Comparison of ENCODE assay signal across 9 cellular contexts in the genomic region with DNA sequence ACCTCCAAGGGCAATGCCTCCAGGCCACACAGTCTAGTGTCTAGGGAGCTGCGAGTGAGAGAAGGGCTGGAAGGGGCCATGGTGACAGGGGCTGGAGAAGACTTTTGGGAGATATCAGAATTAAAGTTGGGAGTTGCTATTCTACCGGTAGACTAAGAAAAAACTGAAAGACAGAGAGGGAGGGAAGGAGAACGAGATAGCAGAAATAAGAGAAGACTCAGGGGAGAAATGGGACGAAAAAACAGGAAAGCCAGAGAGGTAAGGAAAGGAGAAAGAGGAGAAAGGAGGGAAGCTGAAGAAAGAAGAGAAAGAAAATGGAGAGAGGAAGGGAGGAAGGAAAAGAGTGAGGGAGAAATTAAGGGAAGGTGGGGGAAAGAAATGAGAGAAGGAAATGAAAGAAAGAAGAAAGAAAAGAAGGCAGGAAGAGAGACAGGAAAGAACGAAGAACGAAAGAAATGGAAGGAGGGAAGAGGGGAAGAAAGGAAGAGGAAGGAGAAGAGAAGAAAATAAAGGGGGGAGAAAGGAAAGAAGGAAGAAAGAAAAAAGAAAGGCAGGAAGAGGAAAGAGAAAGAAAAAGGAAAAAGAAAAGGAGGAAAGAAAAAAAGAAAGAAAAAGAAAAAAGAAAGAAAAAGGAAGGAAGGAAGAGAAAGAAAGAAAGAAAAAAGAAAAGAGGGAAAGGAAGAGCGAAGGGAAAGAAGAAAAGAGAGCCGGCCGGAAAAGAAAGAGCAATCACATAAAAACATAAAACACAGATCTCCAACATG. TPM values are rescaled to one million over a fixed set of nuclear protein-coding genes. Genes with fewer than 3 reads are reported as not detected.
DNase-seq lines count a peak whose midpoint lies in the region; ATAC-seq and TF ChIP-seq lines count a peak whose summit lies in the region.
"Had no signal": no experiment of that assay in that cellular context is flagged by ENCODE, and none has a peak within 500 bp of the region (broad histone marks: within the 10 kb centered on the region; RNA-seq: fewer than 3 reads in every experiment).

No MANE protein-coding gene starts in this region.

- CTCF ChIA-PET in Calu3 (lab: Charles Lee) (no interaction called here), PC-3 (lab: Charles Lee) (no interaction called here)

- H3K9me3 ChIP-seq in PC-3 (ENCODE audit: low read length): no peaks in the 10 kb centered on the region

- H3K4me3 Mint-ChIP-seq in Calu3 (ENCODE audit: low read depth, unreplicated experiment): peak overlapping the region; percentile 52
- H3K4me3 Mint-ChIP-seq in progenitor cell of endocrine pancreas (ENCODE audit: low read depth): peak overlapping the region; percentile 15

- H3K36me3 Mint-ChIP-seq in Calu3 (ENCODE audit: insufficient read depth, unreplicated experiment): peaks cover 9% of the 10 kb centered on the region
- no peaks in the 10 kb centered on the region for H3K36me3 Mint-ChIP-seq in progenitor cell of endocrine pancreas (ENCODE audit: insufficient read depth)

- ATAC-seq in PC-3 (no peak), GM19467 (IDR thresholded peaks at IDR 0.05; ENCODE audit: unreplicated experiment) (no peak), GM21619 (IDR thresholded peaks at IDR 0.05; ENCODE audit: unreplicated experiment) (no peak)

- H3F3A ChIP-seq in PC-3 (ENCODE audit: low read length, unreplicated experiment): no peaks in the 10 kb centered on the region

- BruUV-seq in Calu3 (replicated peaks; lab: Mats Ljungman, UMichigan): no TSS peak
- BruUV-seq in PC-3 (replicated peaks; lab: Mats Ljungman, UMichigan): no TSS peak

- no peaks in the 10 kb centered on the region for H4K20me1 ChIP-seq in PC-3 (ENCODE audit: low read length)

- H3K9ac ChIP-seq in PC-3 (ENCODE audit: low read length): peak overlapping the region; percentile 42; the same call in 1 of the 2 replicates

- no peaks in the 10 kb centered on the region for H3K79me2 ChIP-seq in PC-3 (ENCODE audit: low read length)

- POLR2A ChIA-PET in PC-3 (lab: Charles Lee; ENCODE audit: unreplicated experiment): no interaction called here

- H3K4me3 ChIP-seq in PC-3 (ENCODE audit: low read length): peak overlapping the region; percentile 72
- H3K4me3 ChIP-seq in epithelial cell of proximal tubule (ENCODE audit: low read depth, low read length): peak overlapping the region; percentile 47

- peaks cover 6% of the 10 kb centered on the region for H3K27me3 ChIP-seq in PC-3 (ENCODE audit: low read length)

- peaks cover 9% of the 10 kb centered on the region; the same call in 1 of the 2 replicates for H3K4me1 ChIP-seq in PC-3 (ENCODE audit: insufficient read depth, low read length)

- H3K9me3 Mint-ChIP-seq in Calu3 (ENCODE audit: low read depth, unreplicated experiment) (no peaks in the 10 kb centered on the region), progenitor cell of endocrine pancreas (ENCODE audit: low read depth) (no peaks in the 10 kb centered on the region)

- DNase-seq in Calu3 (no peak), PC-3 (no peak), epithelial cell of proximal tubule (ENCODE audit: low read depth) (no peak), progenitor cell of endocrine pancreas (ENCODE audit: low spot score, unreplicated experiment) (no peak), NAMALWA (ENCODE audit: low spot score) (no peak)
- no peak for DNase-seq in activated CD4-positive, CD25-positive, alpha-beta regulatory T cell (lab: John Stamatoyannopoulos, UW)
- DNase-seq: activated CD4-positive, alpha-beta T cell treated with anti-CD3 and anti-CD28 coated beads, Interleukin-2, amount 50 U/mL, for 1 hour had no signal

- TF ChIP-seq CTCF in Calu3 (IDR thresholded peaks at IDR 0.05; ENCODE audit: unreplicated experiment) (no peak), PC-3 (conservative IDR thresholded peaks at IDR 0.05; ENCODE audit: low read depth, low read length) (no peak), epithelial cell of proximal tubule (conservative IDR thresholded peaks at IDR 0.05; ENCODE audit: low read depth, low read length) (no peak), progenitor cell of endocrine pancreas (IDR thresholded peaks at IDR 0.05; ENCODE audit: unreplicated experiment) (no peak)

- H3K27me3 Mint-ChIP-seq in Calu3 (ENCODE audit: unreplicated experiment): peaks cover 65% of the 10 kb centered on the region
- peaks cover 96% of the 10 kb centered on the region for H3K27me3 Mint-ChIP-seq in progenitor cell of endocrine pancreas

- peak overlapping the region; percentile 93 for H3K4me2 ChIP-seq in PC-3 (ENCODE audit: low read length)

- intact Hi-C loops in Calu3 (cut with micrococcal nuclease; ENCODE audit: unreplicated experiment) (loop anchor here (10.0 kb wide), 1 partner anchor 94 kb away; no protein-coding TSS in a partner anchor), PC-3 (cut with micrococcal nuclease) (no loop called here)

- no peaks in the 10 kb centered on the region for H3K9me2 ChIP-seq in PC-3 (replicated peaks; ENCODE audit: low read length)

- no peaks in the 10 kb centered on the region for H3K36me3 ChIP-seq in PC-3 (ENCODE audit: low read depth, low read length)

- no peak overlapping the region for H3K27ac ChIP-seq in PC-3 (ENCODE audit: low read length)

- H3K27ac Mint-ChIP-seq in Calu3 (ENCODE audit: unreplicated experiment): no peak overlapping the region
- no peak overlapping the region for H3K27ac Mint-ChIP-seq in progenitor cell of endocrine pancreas

- H2AFZ ChIP-seq in PC-3 (ENCODE audit: low read length): peak overlapping the region; percentile 58

- peaks cover 20% of the 10 kb centered on the region for H3K4me1 Mint-ChIP-seq in Calu3 (ENCODE audit: low read depth, unreplicated experiment)
- H3K4me1 Mint-ChIP-seq in progenitor cell of endocrine pancreas (ENCODE audit: low read depth): peaks cover 9% of the 10 kb centered on the region

RNA-seq across cellular contexts. Expression of gene EBF1, which starts 1.2 kb away (rescaled TPM):
- total RNA-seq in Calu3 (2022) (not detected in 2 replicates), PC-3 (2014; rRNA removed) (0.29 and 1.3 TPM in 2 replicates), epithelial cell of proximal tubule (not detected in 2 replicates), progenitor cell of endocrine pancreas (0.38 and 0.67 TPM in 2 replicates)
